Comparison of ENCODE assay signal across 14 cellular contexts in genomic region chr1:21491483-21492170, GRCh38. TPM values are rescaled to one million over a fixed set of nuclear protein-coding genes. Genes with fewer than 3 reads are reported as not detected.
DNase-seq lines count a peak whose midpoint lies in the region; TF ChIP-seq lines count a peak whose summit lies in the region.
"Had no signal": no experiment of that assay in that cellular context is flagged by ENCODE, and none has a peak within 500 bp of the region (broad histone marks: within the 10 kb centered on the region; RNA-seq: fewer than 3 reads in every experiment).

No MANE protein-coding gene starts in this region.

- CTCF ChIA-PET in Calu3 (lab: Charles Lee) = interaction anchor here (1.1 to 1.3 kb wide), 2 partner anchors 26 to 121 kb away, joined by 3 to 14 read pairs; no protein-coding TSS in a partner anchor

- peak overlapping the region; percentile 52 for H3K27ac ChIP-seq in HUES48 (ENCODE audit: low read depth, low read length)
- H3K27ac ChIP-seq in GM23248 = no peak overlapping the region
- H3K27ac ChIP-seq: C4-2B, epithelial cell of prostate had no signal

- H3K79me2 ChIP-seq in GM23248 (ENCODE audit: insufficient read depth) = no peaks in the 10 kb centered on the region

- no peaks in the 10 kb centered on the region for H3K9me3 Mint-ChIP-seq in Calu3 (ENCODE audit: low read depth, unreplicated experiment)
- H3K9me3 Mint-ChIP-seq: activated CD4-positive, alpha-beta memory T cell treated with anti-CD3 and anti-CD28 coated beads, Interleukin-2, amount 10 ng/mL, durations not matched to agents 7 days and 5 days had no signal

- peaks cover 5% of the 10 kb centered on the region for H3K36me3 Mint-ChIP-seq in Calu3 (ENCODE audit: insufficient read depth, unreplicated experiment)

- no peak for TF ChIP-seq CTCF in Calu3 (IDR thresholded peaks at IDR 0.05; ENCODE audit: unreplicated experiment)
- no peak for TF ChIP-seq CTCF in choroid plexus epithelial cell (conservative IDR thresholded peaks at IDR 0.05; ENCODE audit: low read depth, low read length)

- H3K27ac Mint-ChIP-seq in Calu3 (ENCODE audit: unreplicated experiment) = no peak overlapping the region
- H3K27ac Mint-ChIP-seq: activated CD4-positive, alpha-beta memory T cell treated with anti-CD3 and anti-CD28 coated beads, Interleukin-2, amount 10 ng/mL, durations not matched to agents 7 days and 5 days had no signal

- H3K4me1 Mint-ChIP-seq in Calu3 (ENCODE audit: low read depth, unreplicated experiment) = no peaks in the 10 kb centered on the region

- no peaks in the 10 kb centered on the region for H4K20me1 ChIP-seq in GM23248 (ENCODE audit: insufficient read depth)

- DNase-seq in Calu3 = peak; percentile 30
- DNase-seq in NCI-H2227 treated with DMSO at 0.1 percent for 48 hours (lab: John Stamatoyannopoulos, UW) = peak; percentile 76
- DNase-seq in choroid plexus epithelial cell (ENCODE audit: low read depth) = peak; percentile 44
- DNase-seq in hippocampal formation (lab: John Stamatoyannopoulos, UW) = no peak
- DNase-seq in G401 (ENCODE audit: low spot score) = no peak
- DNase-seq in MV-4-11 (lab: John Stamatoyannopoulos, UW) = no peak
- DNase-seq in GM23248 = no peak
- DNase-seq: activated gamma-delta T cell had no signal

- H3K4me3 ChIP-seq in HUES48 (ENCODE audit: low read depth, low read length) = no peak overlapping the region
- no peak overlapping the region for H3K4me3 ChIP-seq in choroid plexus epithelial cell (ENCODE audit: low read depth, low read length)
- H3K4me3 ChIP-seq in GM23248 = no peak overlapping the region

- BruUV-seq in Calu3 (replicated peaks; lab: Mats Ljungman, UMichigan) = no TSS peak

- no peak overlapping the region for H3K9ac ChIP-seq in HUES48 (ENCODE audit: low read depth, low read length)
- no peak overlapping the region for H3K9ac ChIP-seq in GM23248

- H3K9me3 ChIP-seq in HUES48 (ENCODE audit: control insufficient read depth, insufficient read depth, low read length) (peaks cover 12% of the 10 kb centered on the region), GM23248 (ENCODE audit: low read depth) (no peaks in the 10 kb centered on the region)

- no peaks in the 10 kb centered on the region for H3K9me2 ChIP-seq in GM23248 (ENCODE audit: insufficient read depth)

- H3K4me2 ChIP-seq in GM23248 (ENCODE audit: unreplicated experiment) = no peak overlapping the region

- no peaks in the 10 kb centered on the region for H3F3A ChIP-seq in GM23248 (ENCODE audit: insufficient read depth)

- peaks cover 11% of the 10 kb centered on the region for H3K27me3 Mint-ChIP-seq in Calu3 (ENCODE audit: unreplicated experiment)

- peaks cover 6% of the 10 kb centered on the region; the same call in 1 of the 2 replicates for H3K4me1 ChIP-seq in HUES48 (ENCODE audit: control insufficient read depth, insufficient read depth, low read length)
- 0 out of 2 replicates have a peak, but pooled peaks cover 5% of the 10 kb centered on the region for H3K4me1 ChIP-seq in GM23248 (ENCODE audit: insufficient read depth)

- intact Hi-C loops in Calu3 (cut with micrococcal nuclease; ENCODE audit: unreplicated experiment) = loop anchor here (5.0 kb wide), 1 partner anchor 119 kb away; no protein-coding TSS in a partner anchor

- in situ Hi-C loops in G401 (cut with HindIII; ENCODE audit: low sequenced_read_pairs) (no loop called here), GM23248 (cut with MboI) (loop anchor here (25.0 kb wide), 2 partner anchors 104 to 254 kb away; no protein-coding TSS in a partner anchor)

- H2AFZ ChIP-seq in GM23248 = no peak overlapping the region

- H3K27me3 ChIP-seq in HUES48 (ENCODE audit: control insufficient read depth, insufficient read depth, low read length) = no peaks in the 10 kb centered on the region
- peaks cover 25% of the 10 kb centered on the region for H3K27me3 ChIP-seq in GM23248 (replicated peaks; ENCODE audit: insufficient read depth)

- H3K36me3 ChIP-seq in HUES48 (ENCODE audit: control insufficient read depth, insufficient read depth, low read length) (no peaks in the 10 kb centered on the region), GM23248 (ENCODE audit: low read depth) (no peaks in the 10 kb centered on the region)

- WGBS in GM23248 (ENCODE audit: low coverage in 1 of 2, low lambda C conversion rate in 2 of 2, missing lambda C conversion rate in 2 of 2), 2 experiments = 39 to 50% methylated on average over 7 of the region's 7 CpGs

- no peak overlapping the region for H3K4me3 Mint-ChIP-seq in Calu3 (ENCODE audit: low read depth, unreplicated experiment)
- H3K4me3 Mint-ChIP-seq: activated CD4-positive, alpha-beta memory T cell treated with anti-CD3 and anti-CD28 coated beads, Interleukin-2, amount 10 ng/mL, durations not matched to agents 7 days and 5 days had no signal

RNA-seq across cellular contexts. Expression of gene ALPL, which starts 17.6 kb away (rescaled TPM):
- 0.31 and 0.93 TPM in 2 replicates for total RNA-seq in Calu3 (2022)
- total RNA-seq in G401 (2014; rRNA removed; shearing (Covaris generic)) = 0.58 and 0.98 TPM in 2 replicates
- total RNA-seq in GM23248 (2014; rRNA removed; shearing (Covaris generic)) = not detected in 2 replicates
- polyA plus RNA-seq in GM23248 (2016; fragmentation: Nextera tagmentation; extraction: Ambion mirVana) = 0.35 and 0.95 TPM in 2 replicates
- total RNA-seq: activated CD4-positive, alpha-beta memory T cell treated with anti-CD3 and anti-CD28 coated beads, Interleukin-2, amount 10 ng/mL, durations not matched to agents 7 days and 5 days; lung microvascular endothelial cell; T-helper 2 cell treated with Interferon-gamma antibody and Interleukin-4, amounts not matched to agents 100 ng/mL and 5 ng/mL, for 36 hours had no signal

RNA-seq across cellular contexts. Expression of gene NBPF3, which starts 51.7 kb away (rescaled TPM):
- total RNA-seq in Calu3 (2022) = 6.7 and 6.9 TPM in 2 replicates
- 7.5 and 16.1 TPM in 2 replicates for total RNA-seq in G401 (2014; rRNA removed; shearing (Covaris generic))
- total RNA-seq in GM23248 (2014; rRNA removed; shearing (Covaris generic)) = 14.1 and 18.5 TPM in 2 replicates
- 7.5 and 8.9 TPM in 2 replicates for polyA plus RNA-seq in GM23248 (2016; fragmentation: Nextera tagmentation; extraction: Ambion mirVana)

Comparison
In these comparisons a context has a peak if more than half of its experiments do, and no peak if none do; other contexts are left out.
1. DNase-seq: peak in Calu3 (single experiment), NCI-H2227 treated with DMSO at 0.1 percent for 48 hours (single experiment) and choroid plexus epithelial cell (single experiment); none in hippocampal formation (0 of 2), G401 (single experiment), MV-4-11 (single experiment) and GM23248 (single experiment).